In genomic region chr7:143846692-143847091, GRCh38 we compare ENCODE assay signal across 18 cellular contexts.
"Had no signal": no experiment of that assay in that cellular context is flagged by ENCODE, and none has a peak within 500 bp of the region (broad histone marks: within the 10 kb centered on the region; RNA-seq: fewer than 3 reads in every experiment).

No MANE protein-coding gene starts in this region.

- H3K4me3 Mint-ChIP-seq: activated B cell treated with CpG ODN at 0.5 μM for 24 hours; activated naive CD4-positive, alpha-beta T cell treated with anti-CD3 and anti-CD28 coated beads for 36 hours; naive thymus-derived CD8-positive, alpha-beta T cell; stimulated activated naive B cell treated with anti-CD40 and anti-IgM and Interleukin-4, amounts not matched to agents 10 μg/mL and 1 μg/mL and 100 μg/mL, for 72 hours had no signal

- H3K27ac ChIP-seq: epithelial cell of prostate, neutrophil, tibial artery had no signal

- H3K9me3 ChIP-seq: neutrophil had no signal

- H3K9me3 Mint-ChIP-seq: stimulated activated naive B cell treated with anti-CD40 and anti-IgM and Interleukin-4, amounts not matched to agents 10 μg/mL and 1 μg/mL and 100 μg/mL, for 72 hours had no signal

- DNase-seq: activated B cell treated with CpG ODN at 0.5 μM for 24 hours; activated CD4-positive, alpha-beta T cell treated with anti-CD3 and anti-CD28 coated beads, Interleukin-2, amount 50 U/mL, for 1 hour; activated naive CD4-positive, alpha-beta T cell treated with anti-CD3 and anti-CD28 coated beads for 36 hours; activated T-cell treated with anti-CD3 and anti-CD28 coated beads for 4 hours; foreskin melanocyte; kidney glomerular epithelial cell; left ventricle myocardium superior; mesenchymal stem cell; naive thymus-derived CD8-positive, alpha-beta T cell; stimulated activated CD4-positive, alpha-beta T cell treated with anti-CD3 and anti-CD28 coated beads, Interleukin-15, amount 100 ng/mL, for 24 hours; stimulated activated CD4-positive, alpha-beta T cell treated with anti-CD3 and anti-CD28 coated beads, Interleukin-4, amount 100 ng/mL, for 1 hour; stimulated activated naive B cell treated with anti-CD40 and anti-IgM and Interleukin-4, amounts not matched to agents 10 μg/mL and 1 μg/mL and 100 μg/mL, for 72 hours had no signal

- H3K27me3 ChIP-seq: neutrophil, tibial artery had no signal

- H3K4me1 Mint-ChIP-seq: activated B cell treated with CpG ODN at 0.5 μM for 24 hours; naive thymus-derived CD8-positive, alpha-beta T cell; stimulated activated naive B cell treated with anti-CD40 and anti-IgM and Interleukin-4, amounts not matched to agents 10 μg/mL and 1 μg/mL and 100 μg/mL, for 72 hours had no signal

- ATAC-seq: left ventricle myocardium superior; naive thymus-derived CD8-positive, alpha-beta T cell; stimulated activated naive B cell treated with anti-CD40 and anti-IgM and Interleukin-4, amounts not matched to agents 10 μg/mL and 1 μg/mL and 100 μg/mL, for 72 hours had no signal

- H3K4me1 ChIP-seq: tibial artery had no signal

- H3K36me3 ChIP-seq: neutrophil had no signal

- H3K4me3 ChIP-seq: tibial artery had no signal

- FAIRE-seq: astrocyte, bronchial epithelial cell, urothelium cell line had no signal

- H3K27ac Mint-ChIP-seq: activated B cell treated with CpG ODN at 0.5 μM for 24 hours; activated naive CD4-positive, alpha-beta T cell treated with anti-CD3 and anti-CD28 coated beads for 36 hours; naive thymus-derived CD8-positive, alpha-beta T cell; stimulated activated naive B cell treated with anti-CD40 and anti-IgM and Interleukin-4, amounts not matched to agents 10 μg/mL and 1 μg/mL and 100 μg/mL, for 72 hours had no signal

- H3K27me3 Mint-ChIP-seq: activated B cell treated with CpG ODN at 0.5 μM for 24 hours; naive thymus-derived CD8-positive, alpha-beta T cell; stimulated activated naive B cell treated with anti-CD40 and anti-IgM and Interleukin-4, amounts not matched to agents 10 μg/mL and 1 μg/mL and 100 μg/mL, for 72 hours had no signal
